In the genomic region with DNA sequence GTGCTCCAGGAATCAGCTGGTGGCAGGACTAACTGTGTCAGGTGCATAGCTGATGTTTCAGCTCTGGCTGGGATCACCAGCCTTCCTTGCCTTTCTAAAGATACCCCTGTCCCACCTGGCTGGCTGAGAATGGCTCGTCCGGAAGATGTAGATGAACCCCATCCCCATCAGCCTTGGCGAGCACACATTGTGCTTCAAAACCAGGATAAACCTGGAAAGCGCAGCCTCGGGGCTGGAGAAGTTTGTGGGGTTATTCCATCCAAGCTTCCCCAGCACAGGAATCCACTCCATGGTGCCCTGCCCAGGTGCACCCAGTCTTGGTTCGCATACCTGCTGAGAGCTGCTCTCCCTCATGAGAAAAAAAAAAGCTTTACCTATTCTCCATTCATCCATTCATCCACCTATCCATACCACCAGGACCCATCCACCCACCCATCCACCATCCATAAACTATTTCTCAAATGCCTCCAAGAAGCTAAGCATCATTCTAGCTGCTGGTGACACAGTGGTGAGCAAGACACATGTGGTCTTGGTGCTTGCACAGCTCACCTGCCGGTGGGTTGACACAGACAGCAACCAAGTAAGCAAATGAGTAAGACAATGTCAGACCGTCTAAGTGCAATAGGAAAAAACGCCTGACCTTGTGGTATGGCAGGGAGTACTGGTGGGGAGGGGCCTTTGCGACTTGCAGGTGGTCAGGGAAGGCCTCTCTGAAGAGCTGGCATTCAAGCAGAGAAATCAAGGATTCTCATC, we compare ENCODE assay signal across 17 cellular contexts.
DNase-seq lines count a peak whose midpoint lies in the region; ATAC-seq and TF ChIP-seq lines count a peak whose summit lies in the region.
"Had no signal": no experiment of that assay in that cellular context is flagged by ENCODE, and none has a peak within 500 bp of the region (broad histone marks: within the 10 kb centered on the region; RNA-seq: fewer than 3 reads in every experiment).

No MANE protein-coding gene starts in this region.

- intact Hi-C loops in natural killer cell (cut with micrococcal nuclease): no loop called here
- intact Hi-C loops in CD8-positive, alpha-beta T cell (cut with DNase I, micrococcal nuclease): no loop called here

- POLR2A ChIA-PET in CD8-positive, alpha-beta T cell (lab: Charles Lee): no interaction called here

- H3K27me3 ChIP-seq in CD8-positive, alpha-beta T cell (ENCODE audit: insufficient read depth, low read length): no peaks in the 10 kb centered on the region
- H3K27me3 ChIP-seq: breast epithelium, neural progenitor cell, vagina had no signal

- CTCF ChIA-PET in CD8-positive, alpha-beta T cell (lab: Charles Lee): interaction anchor here (1.8 kb wide), 1 partner anchor 51 kb away, joined by 3 read pairs; no protein-coding TSS in a partner anchor

- DNase-seq in natural killer cell treated with Interleukin-12 subunit alpha and Interleukin-12 subunit beta and Interleukin-15 and Interleukin-18, amount 100 ng/mL, for 72 hours (ENCODE audit: low spot score): peak; percentile 57
- no peak for DNase-seq in natural killer cell
- DNase-seq in activated T-cell treated with anti-CD3 and anti-CD28 coated beads, Interleukin-2, amount 50 U/mL, for 4 hours: no peak
- DNase-seq in kidney tubule cell (ENCODE audit: low spot score): peak; percentile 62
- DNase-seq in SKM-1 treated with dmso at 0.1 percent for 144 hours (lab: John Stamatoyannopoulos, UW; ENCODE audit: unreplicated experiment): no peak
- DNase-seq in CD8-positive, alpha-beta T cell: no peak
- DNase-seq: DMS153; NCI-H2029 treated with DMSO at 0.1 percent for 48 hours; stimulated activated naive B cell treated with anti-CD40 and anti-IgM and Interleukin-4, amounts not matched to agents 10 μg/mL and 1 μg/mL and 100 μg/mL, for 72 hours had no signal

- no peak overlapping the region for H3K27ac ChIP-seq in CD8-positive, alpha-beta T cell (ENCODE audit: low read depth, low read length)
- H3K27ac ChIP-seq: BLaER1, breast epithelium, neural progenitor cell, vagina had no signal

- H3K27me3 Mint-ChIP-seq in natural killer cell treated with Interleukin-12 subunit alpha and Interleukin-12 subunit beta and Interleukin-15 and Interleukin-18, amount 100 ng/mL, for 72 hours: peaks cover 17% of the 10 kb centered on the region in 2 donors
- peaks cover 8 to 19% of the 10 kb centered on the region in 2 donors for H3K27me3 Mint-ChIP-seq in natural killer cell (ENCODE audit: low read depth in 2 of 2)
- H3K27me3 Mint-ChIP-seq in activated T-cell treated with anti-CD3 and anti-CD28 coated beads, Interleukin-2, amount 50 U/mL, for 4 hours (ENCODE audit: low read depth): peaks cover 3% of the 10 kb centered on the region
- H3K27me3 Mint-ChIP-seq in CD8-positive, alpha-beta T cell (ENCODE audit: low read depth): no peaks in the 10 kb centered on the region

- no peak overlapping the region for H3K27ac Mint-ChIP-seq in natural killer cell treated with Interleukin-12 subunit alpha and Interleukin-12 subunit beta and Interleukin-15 and Interleukin-18, amount 100 ng/mL, for 72 hours
- H3K27ac Mint-ChIP-seq in natural killer cell: no peak overlapping the region
- no peak overlapping the region for H3K27ac Mint-ChIP-seq in CD8-positive, alpha-beta T cell
- H3K27ac Mint-ChIP-seq: endodermal cell; memory B cell; neural progenitor cell; stimulated activated naive B cell treated with anti-CD40 and anti-IgM and Interleukin-4, amounts not matched to agents 10 μg/mL and 1 μg/mL and 100 μg/mL, for 72 hours had no signal

- H3K9me3 ChIP-seq in CD8-positive, alpha-beta T cell (ENCODE audit: low read length): no peaks in the 10 kb centered on the region
- H3K9me3 ChIP-seq: BLaER1, breast epithelium, vagina had no signal

- H3K4me1 Mint-ChIP-seq in natural killer cell treated with Interleukin-12 subunit alpha and Interleukin-12 subunit beta and Interleukin-15 and Interleukin-18, amount 100 ng/mL, for 72 hours (ENCODE audit: low read depth in 2 of 2): peaks cover 31 to 38% of the 10 kb centered on the region in 2 donors
- peaks cover 7% of the 10 kb centered on the region in 2 donors for H3K4me1 Mint-ChIP-seq in natural killer cell
- H3K4me1 Mint-ChIP-seq in activated T-cell treated with anti-CD3 and anti-CD28 coated beads, Interleukin-2, amount 50 U/mL, for 4 hours (ENCODE audit: low read depth): no peaks in the 10 kb centered on the region
- H3K4me1 Mint-ChIP-seq in CD8-positive, alpha-beta T cell (ENCODE audit: low read depth): peaks cover 4% of the 10 kb centered on the region
- H3K4me1 Mint-ChIP-seq: endodermal cell; memory B cell; stimulated activated naive B cell treated with anti-CD40 and anti-IgM and Interleukin-4, amounts not matched to agents 10 μg/mL and 1 μg/mL and 100 μg/mL, for 72 hours had no signal

- no peaks in the 10 kb centered on the region for H3K36me3 ChIP-seq in CD8-positive, alpha-beta T cell (ENCODE audit: insufficient read depth, low read length)
- H3K36me3 ChIP-seq: BLaER1, breast epithelium, neural progenitor cell, vagina had no signal

- TF ChIP-seq CTCF in natural killer cell (IDR thresholded peaks at IDR 0.05): no peak
- TF ChIP-seq CTCF in CD8-positive, alpha-beta T cell (IDR thresholded peaks at IDR 0.05): no peak

- no peaks in the 10 kb centered on the region for H3K36me3 Mint-ChIP-seq in natural killer cell treated with Interleukin-12 subunit alpha and Interleukin-12 subunit beta and Interleukin-15 and Interleukin-18, amount 100 ng/mL, for 72 hours
- no peaks in the 10 kb centered on the region for H3K36me3 Mint-ChIP-seq in natural killer cell
- H3K36me3 Mint-ChIP-seq in activated T-cell treated with anti-CD3 and anti-CD28 coated beads, Interleukin-2, amount 50 U/mL, for 4 hours (ENCODE audit: insufficient read depth): no peaks in the 10 kb centered on the region
- no peaks in the 10 kb centered on the region for H3K36me3 Mint-ChIP-seq in CD8-positive, alpha-beta T cell
- H3K36me3 Mint-ChIP-seq: memory B cell; neural progenitor cell; stimulated activated naive B cell treated with anti-CD40 and anti-IgM and Interleukin-4, amounts not matched to agents 10 μg/mL and 1 μg/mL and 100 μg/mL, for 72 hours had no signal

- peak overlapping the region; percentile 17 for H3K4me3 Mint-ChIP-seq in natural killer cell treated with Interleukin-12 subunit alpha and Interleukin-12 subunit beta and Interleukin-15 and Interleukin-18, amount 100 ng/mL, for 72 hours
- H3K4me3 Mint-ChIP-seq in natural killer cell: no peak overlapping the region
- H3K4me3 Mint-ChIP-seq in activated T-cell treated with anti-CD3 and anti-CD28 coated beads, Interleukin-2, amount 50 U/mL, for 4 hours: no peak overlapping the region
- no peak overlapping the region for H3K4me3 Mint-ChIP-seq in CD8-positive, alpha-beta T cell
- H3K4me3 Mint-ChIP-seq: endodermal cell; memory B cell; neural progenitor cell; stimulated activated naive B cell treated with anti-CD40 and anti-IgM and Interleukin-4, amounts not matched to agents 10 μg/mL and 1 μg/mL and 100 μg/mL, for 72 hours had no signal

- H3K4me3 ChIP-seq in CD8-positive, alpha-beta T cell (ENCODE audit: low read depth, low read length): no peak overlapping the region
- H3K4me3 ChIP-seq: BLaER1, breast epithelium, neural progenitor cell, vagina had no signal

- no peaks in the 10 kb centered on the region for H3K4me1 ChIP-seq in CD8-positive, alpha-beta T cell (ENCODE audit: insufficient read depth, low read length)
- H3K4me1 ChIP-seq: breast epithelium, vagina had no signal

- peak; percentile 44 to 56 for ATAC-seq in natural killer cell treated with Interleukin-12 subunit alpha and Interleukin-12 subunit beta and Interleukin-15 and Interleukin-18, amount 100 ng/mL, for 72 hours
- ATAC-seq in natural killer cell (no peak), HG02759 (IDR thresholded peaks at IDR 0.05; ENCODE audit: unreplicated experiment) (no peak)
- ATAC-seq in activated T-cell treated with anti-CD3 and anti-CD28 coated beads, Interleukin-2, amount 50 U/mL, for 4 hours: peak; percentile 46 to 49
- ATAC-seq in CD8-positive, alpha-beta T cell: no peak
- ATAC-seq: activated CD4-positive, CD25-positive, alpha-beta regulatory T cell treated with anti-CD3 and anti-CD28 coated beads, Interleukin-2, amount 50 U/mL, for 24 hours; stimulated activated naive B cell treated with anti-CD40 and anti-IgM and Interleukin-4, amounts not matched to agents 10 μg/mL and 1 μg/mL and 100 μg/mL, for 72 hours had no signal

- no peaks in the 10 kb centered on the region for H3K9me3 Mint-ChIP-seq in natural killer cell treated with Interleukin-12 subunit alpha and Interleukin-12 subunit beta and Interleukin-15 and Interleukin-18, amount 100 ng/mL, for 72 hours
- no peaks in the 10 kb centered on the region for H3K9me3 Mint-ChIP-seq in natural killer cell
- no peaks in the 10 kb centered on the region for H3K9me3 Mint-ChIP-seq in activated T-cell treated with anti-CD3 and anti-CD28 coated beads, Interleukin-2, amount 50 U/mL, for 4 hours
- H3K9me3 Mint-ChIP-seq in CD8-positive, alpha-beta T cell: no peaks in the 10 kb centered on the region
- H3K9me3 Mint-ChIP-seq: endodermal cell; memory B cell; neural progenitor cell; stimulated activated naive B cell treated with anti-CD40 and anti-IgM and Interleukin-4, amounts not matched to agents 10 μg/mL and 1 μg/mL and 100 μg/mL, for 72 hours had no signal

Comparison
In these comparisons a context has a peak if more than half of its experiments do, and no peak if none do; other contexts are left out.
1. ATAC-seq: peak in natural killer cell treated with Interleukin-12 subunit alpha and Interleukin-12 subunit beta and Interleukin-15 and Interleukin-18, amount 100 ng/mL, for 72 hours (2 of 2) and activated T-cell treated with anti-CD3 and anti-CD28 coated beads, Interleukin-2, amount 50 U/mL, for 4 hours (2 of 2); none in natural killer cell (0 of 3), HG02759 (single experiment) and CD8-positive, alpha-beta T cell (single experiment).
2. DNase-seq: peak in natural killer cell treated with Interleukin-12 subunit alpha and Interleukin-12 subunit beta and Interleukin-15 and Interleukin-18, amount 100 ng/mL, for 72 hours (single experiment) and kidney tubule cell (single experiment); none in natural killer cell (single experiment), activated T-cell treated with anti-CD3 and anti-CD28 coated beads, Interleukin-2, amount 50 U/mL, for 4 hours (single experiment), SKM-1 treated with dmso at 0.1 percent for 144 hours (single experiment) and CD8-positive, alpha-beta T cell (0 of 7).